Comparison of ENCODE assay signal across 16 cellular contexts in the genomic region with DNA sequence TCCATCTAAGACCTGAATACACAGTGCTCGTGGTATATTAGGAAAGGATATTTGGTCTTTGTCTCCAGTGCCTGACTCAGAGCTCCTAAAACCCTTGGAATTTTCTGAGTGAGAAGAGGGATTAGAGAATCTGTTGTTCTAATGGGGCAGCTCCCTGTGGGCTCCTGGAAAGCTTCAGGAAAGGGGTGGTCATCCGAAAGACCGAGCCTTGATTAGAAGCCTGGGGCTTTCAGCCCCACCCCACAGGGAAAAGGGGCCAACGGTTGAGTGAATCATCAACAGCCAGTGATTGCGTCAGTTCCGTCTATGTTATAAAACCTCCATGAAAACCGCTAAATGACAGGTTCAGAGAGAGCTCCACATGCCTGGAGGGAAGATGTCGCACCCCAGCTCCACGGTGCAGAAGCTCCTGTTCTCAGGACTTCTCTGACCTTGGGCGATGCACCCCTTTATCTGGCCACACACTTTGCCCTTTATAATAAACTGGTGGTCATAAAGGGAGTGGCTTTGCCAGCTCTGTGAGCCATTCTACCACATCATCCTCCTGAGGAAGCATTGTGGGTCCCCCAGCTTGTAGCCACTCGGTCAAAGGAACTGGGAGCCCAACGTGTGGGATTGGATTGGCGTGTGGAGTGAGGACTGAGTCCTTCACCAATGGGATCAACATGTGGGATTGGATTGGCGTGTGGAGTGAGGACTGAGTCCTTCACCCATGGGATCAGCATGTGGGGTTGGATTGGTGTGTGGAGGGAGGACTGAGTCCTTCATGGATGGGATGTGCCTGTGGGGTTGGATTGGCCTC.
DNase-seq lines count a peak whose midpoint lies in the region; ATAC-seq, FAIRE-seq and TF ChIP-seq lines count a peak whose summit lies in the region.
"Had no signal": no experiment of that assay in that cellular context is flagged by ENCODE, and none has a peak within 500 bp of the region (broad histone marks: within the 10 kb centered on the region; RNA-seq: fewer than 3 reads in every experiment).

No MANE protein-coding gene starts in this region.

- no peak for FAIRE-seq in A549 (lab: Jason Lieb, UNC)
- FAIRE-seq: A204.1 had no signal

- H3K4me2 ChIP-seq in A549 (peak overlapping the region; percentile 60), hepatocyte (no peak overlapping the region)

- H3K36me3 ChIP-seq in hepatocyte (replicated peaks; ENCODE audit: insufficient read depth, low read depth), result no peaks in the 10 kb centered on the region
- H3K36me3 ChIP-seq: transverse colon had no signal

- WGBS in A549 (ENCODE audit: missing lambda C conversion rate), result 34% methylated on average over 14 of the region's 14 CpGs
- 67% methylated on average over 14 of the region's 14 CpGs for WGBS in hepatocyte (ENCODE audit: low lambda C conversion rate, missing lambda C conversion rate)

- POLR2A ChIA-PET in A549 (lab: Yijun Ruan, JAX), result interaction anchor here (0.6 to 0.9 kb wide), 2 partner anchors 12 to 30 kb away, joined by 3 to 4 read pairs; no protein-coding TSS in a partner anchor

- H3K4me1 ChIP-seq in A549, result peaks cover 29% of the 10 kb centered on the region
- peaks cover 21% of the 10 kb centered on the region for H3K4me1 ChIP-seq in hepatocyte (ENCODE audit: insufficient read depth)
- H3K4me1 ChIP-seq: transverse colon had no signal

- no peaks in the 10 kb centered on the region for H4K20me1 ChIP-seq in hepatocyte (ENCODE audit: insufficient read depth, poor library complexity, severe bottlenecking)

- no peak overlapping the region for H2AFZ ChIP-seq in hepatocyte

- peak in 1 of 2 experiments; percentile 4; a peak in 2 of 5 replicates for TF ChIP-seq RAD21 in A549 (conservative IDR thresholded peaks at IDR 0.05 in 1 of 2, IDR thresholded peaks at IDR 0.05 in 1 of 2)

- TF ChIP-seq CTCF in A549 (IDR thresholded peaks at IDR 0.05) (no peak), hepatocyte (IDR thresholded peaks at IDR 0.05; ENCODE audit: poor library complexity) (no peak), dorsolateral prefrontal cortex (IDR thresholded peaks at IDR 0.05 in 54 of 56, conservative IDR thresholded peaks at IDR 0.05 in 2 of 56; ENCODE audit: low read depth in 1 of 56, partially characterized antibody in 56 of 56) (no peak)

- H3K27ac ChIP-seq in A549 (peak overlapping the region; percentile 78 to 88), hepatocyte (peak overlapping the region; percentile 39), dorsolateral prefrontal cortex (no peak overlapping the region)
- H3K27ac ChIP-seq: SK-N-MC, transverse colon had no signal

- no peaks in the 10 kb centered on the region for H3K79me2 ChIP-seq in hepatocyte

- H3K27me3 ChIP-seq in hepatocyte (no peaks in the 10 kb centered on the region), dorsolateral prefrontal cortex (no peaks in the 10 kb centered on the region)
- H3K27me3 ChIP-seq: transverse colon had no signal

- H3K4me3 ChIP-seq in A549, result no peak overlapping the region
- no peak overlapping the region for H3K4me3 ChIP-seq in hepatocyte
- H3K4me3 ChIP-seq in dorsolateral prefrontal cortex, result no peak overlapping the region
- H3K4me3 ChIP-seq: SK-N-MC, transverse colon had no signal

- ATAC-seq in A549, result peak; percentile 65 to 76; a peak in 5 of 6 replicates

- intact Hi-C loops in dorsolateral prefrontal cortex (cut with DNase I), result no loop called here

- in situ Hi-C loops in SK-MEL-5 (cut with HindIII; ENCODE audit: low pct_unique_long_range_greater_than_20kb, low sequenced_read_pairs), result no loop called here

- TF ChIP-seq EP300 in A549 (IDR thresholded peaks at IDR 0.05), result peak; percentile 13 to 67; a peak in 3 of 5 replicates

- no peaks in the 10 kb centered on the region for H3K9me3 ChIP-seq in A549
- H3K9me3 ChIP-seq in hepatocyte (ENCODE audit: low read depth), result no peaks in the 10 kb centered on the region
- H3K9me3 ChIP-seq: Caco-2, transverse colon had no signal

- H3K9me2 ChIP-seq in hepatocyte (replicated peaks; ENCODE audit: insufficient read depth), result no peaks in the 10 kb centered on the region

- CTCF ChIA-PET in A549 (lab: Yijun Ruan, JAX), result interaction anchor here (0.7 to 2.5 kb wide), 8 partner anchors 12 to 211 kb away, joined by 3 to 12 read pairs (median 4); no protein-coding TSS in a partner anchor

- TF ChIP-seq POLR2A in A549 (IDR thresholded peaks at IDR 0.05; ENCODE audit: low read length), result no peak

- DNase-seq in A549 (ENCODE audit: low read depth in 1 of 2, low spot score in 1 of 2), result peak; percentile 58 to 76
- peak; percentile 97 for DNase-seq in M059J (ENCODE audit: low read depth)
- DNase-seq in SK-MEL-5 (ENCODE audit: low read depth, low spot score), result peak; percentile 89
- DNase-seq in hepatocyte (ENCODE audit: low spot score), result peak; percentile 67
- no peak for DNase-seq in NK-92 treated with Interleukin-12 subunit alpha and Interleukin-12 subunit beta, amount 100 ng/mL, for 24 hours (lab: John Stamatoyannopoulos, UW)
- no peak for DNase-seq in dorsolateral prefrontal cortex
- DNase-seq in NCI-H2227 (lab: John Stamatoyannopoulos, UW; ENCODE audit: unreplicated experiment), result no peak
- no peak for DNase-seq in GF-D8 (lab: John Stamatoyannopoulos, UW)
- DNase-seq: Caco-2; erythroblast; NCI-H1048; NCI-H526; stimulated activated CD8-positive, alpha-beta memory T cell treated with anti-CD3 and anti-CD28 coated beads, Interleukin-4, amount 100 ng/mL, for 48 hours; transverse colon had no signal

TF ChIP-seq in A549, 52 proteins besides CTCF, POLR2A, EP300 and RAD21:
- TF ChIP-seq HOXB13 (CRISPR knock-in tag; IDR thresholded peaks at IDR 0.05; ENCODE audit: low read depth) (peak; percentile 42; the same call in 1 of the 2 replicates), FOXS1 (CRISPR knock-in tag; IDR thresholded peaks at IDR 0.05) (no peak), KDM1A (IDR thresholded peaks at IDR 0.05; ENCODE audit: low read depth) (no peak), EHMT2 (IDR thresholded peaks at IDR 0.05; ENCODE audit: low read depth) (no peak), HEYL (CRISPR knock-in tag; IDR thresholded peaks at IDR 0.05) (no peak), BHLHE40 (IDR thresholded peaks at IDR 0.05; ENCODE audit: low read depth, low read length) (no peak), SMC3 (IDR thresholded peaks at IDR 0.05) (0 out of 3 replicates have a peak, but pooled peaks have one; percentile 28), POLR2AphosphoS2 (conservative IDR thresholded peaks at IDR 0.05; ENCODE audit: low read length) (no peak), ZNF302 (CRISPR knock-in tag; IDR thresholded peaks at IDR 0.05) (no peak), CEBPB (IDR thresholded peaks at IDR 0.05) (peak; percentile 69 to 90; a peak in 3 of 4 replicates), EHF (CRISPR knock-in tag; IDR thresholded peaks at IDR 0.05) (no peak), RFX5 (IDR thresholded peaks at IDR 0.05) (no peak), CHD4 (IDR thresholded peaks at IDR 0.05; ENCODE audit: borderline replicate concordance) (no peak), SREBF2 (IDR thresholded peaks at IDR 0.05) (no peak), ZC3H11A (IDR thresholded peaks at IDR 0.05) (no peak), CBX2 (IDR thresholded peaks at IDR 0.05; ENCODE audit: borderline replicate concordance, low read depth) (no peak), FOSL2 (IDR thresholded peaks at IDR 0.05) (peak; percentile 73), FOSL2 (CRISPR knock-in tag; IDR thresholded peaks at IDR 0.05) (peak; percentile 71), GATA3 (IDR thresholded peaks at IDR 0.05; ENCODE audit: borderline replicate concordance) (peak; percentile 54; the same call in 1 of the 2 replicates), ESRRA (IDR thresholded peaks at IDR 0.05; ENCODE audit: borderline replicate concordance, low read length) (no peak), JUN (IDR thresholded peaks at IDR 0.05) (peak; percentile 48 to 58; a peak in 3 of 5 replicates), JUNB (IDR thresholded peaks at IDR 0.05) (peak; percentile 61; the same call in 1 of the 2 replicates)
- TF ChIP-seq, protein P1, sequence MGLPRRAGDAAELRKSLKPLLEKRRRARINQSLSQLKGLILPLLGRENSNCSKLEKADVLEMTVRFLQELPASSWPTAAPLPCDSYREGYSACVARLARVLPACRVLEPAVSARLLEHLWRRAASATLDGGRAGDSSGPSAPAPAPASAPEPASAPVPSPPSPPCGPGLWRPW (IDR thresholded peaks at IDR 0.05), result 0 out of 2 replicates have a peak, but pooled peaks have one; percentile 19
- TF ChIP-seq, protein P2, sequence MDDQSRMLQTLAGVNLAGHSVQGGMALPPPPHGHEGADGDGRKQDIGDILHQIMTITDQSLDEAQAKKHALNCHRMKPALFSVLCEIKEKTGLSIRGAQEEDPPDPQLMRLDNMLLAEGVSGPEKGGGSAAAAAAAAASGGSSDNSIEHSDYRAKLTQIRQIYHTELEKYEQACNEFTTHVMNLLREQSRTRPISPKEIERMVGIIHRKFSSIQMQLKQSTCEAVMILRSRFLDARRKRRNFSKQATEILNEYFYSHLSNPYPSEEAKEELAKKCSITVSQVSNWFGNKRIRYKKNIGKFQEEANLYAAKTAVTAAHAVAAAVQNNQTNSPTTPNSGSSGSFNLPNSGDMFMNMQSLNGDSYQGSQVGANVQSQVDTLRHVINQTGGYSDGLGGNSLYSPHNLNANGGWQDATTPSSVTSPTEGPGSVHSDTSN (IDR thresholded peaks at IDR 0.05), result 0 out of 2 replicates have a peak, but pooled peaks have one; percentile 30
- TF ChIP-seq, protein P3, sequence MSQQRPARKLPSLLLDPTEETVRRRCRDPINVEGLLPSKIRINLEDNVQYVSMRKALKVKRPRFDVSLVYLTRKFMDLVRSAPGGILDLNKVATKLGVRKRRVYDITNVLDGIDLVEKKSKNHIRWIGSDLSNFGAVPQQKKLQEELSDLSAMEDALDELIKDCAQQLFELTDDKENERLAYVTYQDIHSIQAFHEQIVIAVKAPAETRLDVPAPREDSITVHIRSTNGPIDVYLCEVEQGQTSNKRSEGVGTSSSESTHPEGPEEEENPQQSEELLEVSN (IDR thresholded peaks at IDR 0.05; ENCODE audit: borderline replicate concordance, low read depth), result peak; percentile 60; the same call in 1 of the 2 replicates
- TF ChIP-seq, protein P4, sequence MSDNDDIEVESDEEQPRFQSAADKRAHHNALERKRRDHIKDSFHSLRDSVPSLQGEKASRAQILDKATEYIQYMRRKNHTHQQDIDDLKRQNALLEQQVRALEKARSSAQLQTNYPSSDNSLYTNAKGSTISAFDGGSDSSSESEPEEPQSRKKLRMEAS (IDR thresholded peaks at IDR 0.05), result peak; percentile 76

Comparison
In these comparisons a context has a peak if more than half of its experiments do, and no peak if none do; other contexts are left out.
1. DNase-seq: peak in A549 (2 of 2), M059J (single experiment), SK-MEL-5 (single experiment) and hepatocyte (single experiment); none in NK-92 treated with Interleukin-12 subunit alpha and Interleukin-12 subunit beta, amount 100 ng/mL, for 24 hours (single experiment), dorsolateral prefrontal cortex (0 of 10), NCI-H2227 (single experiment) and GF-D8 (single experiment).
2. H3K27ac ChIP-seq: peak in A549 (2 of 2) and hepatocyte (single experiment); none in dorsolateral prefrontal cortex (0 of 59).